9 cellular contexts compared by ENCODE assay signal in the genomic region with DNA sequence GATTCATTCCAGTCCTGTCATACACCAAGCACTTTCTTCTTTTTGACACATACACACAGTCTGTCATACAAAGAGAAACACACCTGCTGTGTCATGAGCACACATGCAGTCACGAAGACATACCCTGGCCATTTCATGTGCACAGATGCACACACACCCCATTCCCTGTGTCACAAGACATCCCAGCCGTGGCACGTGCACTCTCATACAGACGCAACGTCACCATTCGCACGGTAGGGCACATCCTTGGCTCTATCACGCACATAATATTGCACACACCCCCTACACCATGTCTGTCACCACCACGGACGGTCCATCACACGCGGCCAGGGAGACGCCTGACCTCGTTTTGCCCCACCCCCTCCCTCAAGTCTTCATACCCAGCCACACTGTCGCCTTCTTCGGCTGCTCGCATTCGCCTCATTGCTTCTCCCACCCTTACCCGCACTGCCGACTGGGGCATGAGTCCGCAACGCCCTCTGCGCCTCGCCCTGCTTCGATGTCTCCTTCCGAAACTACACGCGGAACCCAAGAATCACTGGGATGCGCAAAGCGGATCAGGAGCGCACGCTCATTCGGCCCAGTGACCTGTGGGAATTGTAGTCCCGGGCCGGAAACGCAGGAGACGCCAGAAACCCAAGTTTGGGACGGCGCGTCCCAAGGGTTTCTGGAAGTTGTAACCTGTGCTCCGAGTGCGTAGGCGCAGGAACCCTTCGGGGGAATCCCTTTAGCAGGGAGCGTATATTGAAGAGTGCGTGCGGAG. TPM values are rescaled to one million over a fixed set of nuclear protein-coding genes. Genes with fewer than 3 reads are reported as not detected.
DNase-seq lines count a peak whose midpoint lies in the region; ATAC-seq, FAIRE-seq and TF ChIP-seq lines count a peak whose summit lies in the region.
"Had no signal": no experiment of that assay in that cellular context is flagged by ENCODE, and none has a peak within 500 bp of the region (broad histone marks: within the 10 kb centered on the region; RNA-seq: fewer than 3 reads in every experiment).

No MANE protein-coding gene starts in this region.

- H3K4me1 ChIP-seq in naive thymus-derived CD4-positive, alpha-beta T cell (ENCODE audit: control insufficient read depth in 2 of 2, insufficient read depth in 2 of 2, low read length in 2 of 2), result peaks cover 0 to 3% of the 10 kb centered on the region in 2 donors
- no peaks in the 10 kb centered on the region for H3K4me1 ChIP-seq in upper lobe of right lung

- H3K4me1 Mint-ChIP-seq in endothelial cell (ENCODE audit: unreplicated experiment), result no peaks in the 10 kb centered on the region
- peaks cover 6 to 12% (median 10%) of the 10 kb centered on the region in 7 donors for H3K4me1 Mint-ChIP-seq in naive thymus-derived CD4-positive, alpha-beta T cell

- CTCF ChIA-PET in naive thymus-derived CD4-positive, alpha-beta T cell (lab: Charles Lee), result interaction anchor here (0.8 kb wide), 1 partner anchor 94 kb away, joined by 3 read pairs; no protein-coding TSS in a partner anchor

- no peaks in the 10 kb centered on the region for H3K36me3 ChIP-seq in naive thymus-derived CD4-positive, alpha-beta T cell (ENCODE audit: control insufficient read depth in 2 of 3, insufficient read depth in 3 of 3, low read length in 3 of 3)
- H3K36me3 ChIP-seq in upper lobe of right lung, result no peaks in the 10 kb centered on the region

- peak; percentile 3 for DNase-seq in DMS53 treated with DMSO at 0.1 percent for 48 hours (lab: John Stamatoyannopoulos, UW; ENCODE audit: unreplicated experiment)
- peak; percentile 57 for DNase-seq in activated CD4-positive, alpha-beta T cell treated with anti-CD3 and anti-CD28 coated beads for 48 hours
- no peak for DNase-seq in endothelial cell (ENCODE audit: low spot score)
- peak in 3 of 9 donors; percentile 16 to 26 (median 18) for DNase-seq in naive thymus-derived CD4-positive, alpha-beta T cell
- peak; percentile 71 for DNase-seq in upper lobe of right lung
- no peak for DNase-seq in D721Med (ENCODE audit: insufficient read length, low spot score)

- ATAC-seq in naive thymus-derived CD4-positive, alpha-beta T cell, result peak; percentile 58
- ATAC-seq in upper lobe of right lung (peak; percentile 84), HG03095 (IDR thresholded peaks at IDR 0.05; ENCODE audit: unreplicated experiment) (no peak), HG03354 (IDR thresholded peaks at IDR 0.05; ENCODE audit: poor library complexity, severe bottlenecking, unreplicated experiment) (no peak)
- ATAC-seq: HCT116 had no signal

- POLR2A ChIA-PET in naive thymus-derived CD4-positive, alpha-beta T cell (lab: Charles Lee), result no interaction called here

- peak overlapping the region; percentile 46 for H3K4me3 ChIP-seq in naive thymus-derived CD4-positive, alpha-beta T cell (ENCODE audit: low read length)
- H3K4me3 ChIP-seq in upper lobe of right lung, result peak overlapping the region; percentile 48

- no peak overlapping the region for H3K27ac Mint-ChIP-seq in endothelial cell (ENCODE audit: unreplicated experiment)
- peak overlapping the region in 5 of 9 donors; percentile 44 to 65 (median 56) for H3K27ac Mint-ChIP-seq in naive thymus-derived CD4-positive, alpha-beta T cell

- TF ChIP-seq CTCF in endothelial cell (IDR thresholded peaks at IDR 0.05; ENCODE audit: unreplicated experiment), result no peak
- TF ChIP-seq CTCF in upper lobe of right lung (IDR thresholded peaks at IDR 0.05), result no peak
- no peak for TF ChIP-seq CTCF in D721Med (IDR thresholded peaks at IDR 0.05; ENCODE audit: insufficient read depth, missing control alignments)

- intact Hi-C loops in naive thymus-derived CD4-positive, alpha-beta T cell (cut with micrococcal nuclease), result loop anchor here in 1 of 2 donors (10.0 kb wide), 1 partner anchor 385 kb away; no protein-coding TSS in a partner anchor
- intact Hi-C loops in upper lobe of right lung (cut with DNase I), result no loop called here

- peak overlapping the region; percentile 22 for H3K4me3 Mint-ChIP-seq in endothelial cell (ENCODE audit: unreplicated experiment)
- H3K4me3 Mint-ChIP-seq in naive thymus-derived CD4-positive, alpha-beta T cell, result peak overlapping the region; percentile 85 to 98 (median 88)

- FAIRE-seq in D721Med (lab: Jason Lieb, UNC), result no peak

- no peaks in the 10 kb centered on the region for H3K27me3 ChIP-seq in naive thymus-derived CD4-positive, alpha-beta T cell (ENCODE audit: control insufficient read depth in 2 of 2, insufficient read depth in 2 of 2, low read length in 2 of 2)
- peaks cover 5% of the 10 kb centered on the region for H3K27me3 ChIP-seq in upper lobe of right lung

- H3K9me3 Mint-ChIP-seq in endothelial cell (ENCODE audit: unreplicated experiment), result no peaks in the 10 kb centered on the region
- H3K9me3 Mint-ChIP-seq in naive thymus-derived CD4-positive, alpha-beta T cell, result peaks cover 0 to 36% (median 0%) of the 10 kb centered on the region in 11 donors

- H3K36me3 Mint-ChIP-seq in endothelial cell (ENCODE audit: low read depth, unreplicated experiment), result no peaks in the 10 kb centered on the region
- peaks cover 0 to 14% (median 4%) of the 10 kb centered on the region in 5 donors for H3K36me3 Mint-ChIP-seq in naive thymus-derived CD4-positive, alpha-beta T cell

- no peaks in the 10 kb centered on the region for H3K27me3 Mint-ChIP-seq in endothelial cell (ENCODE audit: unreplicated experiment)
- peaks cover 23 to 52% (median 36%) of the 10 kb centered on the region in 5 donors for H3K27me3 Mint-ChIP-seq in naive thymus-derived CD4-positive, alpha-beta T cell

- no peak overlapping the region for H3K27ac ChIP-seq in naive thymus-derived CD4-positive, alpha-beta T cell (ENCODE audit: low read depth, low read length)
- no peak overlapping the region for H3K27ac ChIP-seq in upper lobe of right lung

- no peaks in the 10 kb centered on the region for H3K9me3 ChIP-seq in naive thymus-derived CD4-positive, alpha-beta T cell (ENCODE audit: control insufficient read depth in 2 of 3, low read length in 3 of 3)
- no peaks in the 10 kb centered on the region for H3K9me3 ChIP-seq in upper lobe of right lung

RNA-seq across cellular contexts. Expression of a gene that starts 6.8 kb away (rescaled TPM):
- total RNA-seq in endothelial cell (ENCODE audit: unreplicated experiment), result 9.3 TPM
- 10 to 100 TPM in 2 of 5 experiments, 1 to 10 TPM in 3; 4.3 to 24.4 (median 7.7) TPM for total RNA-seq in naive thymus-derived CD4-positive, alpha-beta T cell
- polyA plus RNA-seq in naive thymus-derived CD4-positive, alpha-beta T cell, result 1 to 10 TPM; 2.2 to 3.7 TPM
- 11.7 TPM for total RNA-seq in upper lobe of right lung

RNA-seq across cellular contexts. Expression of a gene that starts 18.0 kb away (rescaled TPM):
- total RNA-seq in endothelial cell (ENCODE audit: unreplicated experiment) (not detected), upper lobe of right lung (3.6 TPM)
- total RNA-seq in naive thymus-derived CD4-positive, alpha-beta T cell, result under 1 TPM in 4 of 5 experiments, not detected in 1; 0.19 to 0.89 (median 0.61) TPM
- under 1 TPM; 0.28 to 0.34 TPM for polyA plus RNA-seq in naive thymus-derived CD4-positive, alpha-beta T cell

RNA-seq across cellular contexts. Expression of a gene that starts 39.5 kb away (rescaled TPM):
- total RNA-seq in endothelial cell (ENCODE audit: unreplicated experiment) (0.28 TPM), upper lobe of right lung (7.3 TPM)
- 10 to 100 TPM; 12.8 to 53.4 (median 18.8) TPM for total RNA-seq in naive thymus-derived CD4-positive, alpha-beta T cell
- 10 to 100 TPM in 1 of 2 donors, 1 to 10 TPM in 1; 8.1 to 16.0 TPM for polyA plus RNA-seq in naive thymus-derived CD4-positive, alpha-beta T cell

Comparison
In these comparisons a context has a peak if more than half of its experiments do, and no peak if none do; other contexts are left out.
1. DNase-seq: peak in DMS53 treated with DMSO at 0.1 percent for 48 hours (single experiment), activated CD4-positive, alpha-beta T cell treated with anti-CD3 and anti-CD28 coated beads for 48 hours (single experiment) and upper lobe of right lung (single experiment); none in endothelial cell (single experiment) and D721Med (single experiment).
2. ATAC-seq: peak in naive thymus-derived CD4-positive, alpha-beta T cell (single experiment) and upper lobe of right lung (single experiment); none in HG03095 (single experiment) and HG03354 (single experiment).